ENCODE assay signal across 20 cellular contexts in the genomic region with DNA sequence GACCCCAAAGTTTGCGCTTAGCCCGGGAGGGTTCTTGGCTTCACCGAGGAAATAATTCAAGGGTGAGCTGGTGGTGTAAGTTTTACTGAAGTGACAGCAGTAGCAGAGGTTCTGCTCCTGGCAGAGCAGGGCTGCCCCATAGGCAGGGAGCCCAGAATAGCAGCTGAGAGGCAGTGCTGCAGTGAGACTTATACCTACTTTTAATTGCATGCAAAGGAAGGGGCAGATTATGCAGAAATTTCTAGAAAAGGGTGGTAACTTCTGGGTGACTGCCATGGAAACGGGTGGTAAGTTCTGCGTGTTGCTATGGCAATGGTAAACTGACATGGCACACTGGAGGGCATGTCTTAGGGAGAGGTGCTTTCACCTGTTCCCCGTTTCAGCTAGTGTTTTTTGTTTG. TPM values are rescaled to one million over a fixed set of nuclear protein-coding genes. Genes with fewer than 3 reads are reported as not detected.
A peak's percentile ranks its signal among the peaks of the same experiment; 100 is the strongest.
DNase-seq lines count a peak whose midpoint lies in the region; ATAC-seq and TF ChIP-seq lines count a peak whose summit lies in the region.
"Had no signal": no experiment of that assay in that cellular context is flagged by ENCODE, and none has a peak within 500 bp of the region (broad histone marks: within the 10 kb centered on the region; RNA-seq: fewer than 3 reads in every experiment).

No MANE protein-coding gene starts in this region.

- intact Hi-C loops in activated CD4-positive, alpha-beta memory T cell treated with anti-CD3 and anti-CD28 coated beads for 36 hours (cut with micrococcal nuclease) = no loop called here

- DNase-seq in DMS53 (lab: John Stamatoyannopoulos, UW) (peak; percentile 29), DMS53 treated with DMSO at 0.1 percent for 48 hours (lab: John Stamatoyannopoulos, UW; ENCODE audit: unreplicated experiment) (no peak), GM23338 (ENCODE audit: low spot score) (peak; percentile 29), RPMI8226 (peak; percentile 71), memory B cell (ENCODE audit: low spot score in 2 of 2) (no peak), caudate nucleus (lab: John Stamatoyannopoulos, UW) (no peak)
- DNase-seq in activated CD4-positive, alpha-beta memory T cell treated with anti-CD3 and anti-CD28 coated beads for 36 hours = no peak
- DNase-seq: CD4-positive, CD25-positive, alpha-beta regulatory T cell; CD8-positive, alpha-beta memory T cell; DMS 273 treated with DMSO at 0.1 percent for 48 hours; DND-41; GOT3; HFFc6 had no signal

- H3K36me3 Mint-ChIP-seq in GM23338 (ENCODE audit: low read depth) = no peaks in the 10 kb centered on the region
- H3K36me3 Mint-ChIP-seq in memory B cell = peaks cover 3% of the 10 kb centered on the region
- no peaks in the 10 kb centered on the region for H3K36me3 Mint-ChIP-seq in activated CD4-positive, alpha-beta memory T cell treated with anti-CD3 and anti-CD28 coated beads for 36 hours
- H3K36me3 Mint-ChIP-seq: CD4-positive, CD25-positive, alpha-beta regulatory T cell; CD8-positive, alpha-beta memory T cell had no signal

- H3K27ac Mint-ChIP-seq in GM23338 (no peak overlapping the region), memory B cell (no peak overlapping the region)
- H3K27ac Mint-ChIP-seq in activated CD4-positive, alpha-beta memory T cell treated with anti-CD3 and anti-CD28 coated beads for 36 hours = no peak overlapping the region
- H3K27ac Mint-ChIP-seq: B cell; CD4-positive, CD25-positive, alpha-beta regulatory T cell; HFFc6 had no signal

- H3K9me2 ChIP-seq in GM23338 (ENCODE audit: insufficient read depth) = no peaks in the 10 kb centered on the region

- no peak for TF ChIP-seq CTCF in GM23338 (conservative IDR thresholded peaks at IDR 0.05; ENCODE audit: low read depth in 2 of 2)

- no peaks in the 10 kb centered on the region for H3K79me2 ChIP-seq in GM23338 (replicated peaks; ENCODE audit: insufficient read depth)

- no peaks in the 10 kb centered on the region for H3K4me1 ChIP-seq in GM23338 (ENCODE audit: insufficient read depth)
- H3K4me1 ChIP-seq: BLaER1, HAP-1 had no signal

- H2AFZ ChIP-seq in GM23338 = no peak overlapping the region

- POLR2A ChIA-PET in activated CD4-positive, alpha-beta memory T cell treated with anti-CD3 and anti-CD28 coated beads for 36 hours (lab: Charles Lee) = no interaction called here

- H3K4me3 Mint-ChIP-seq in GM23338 (no peak overlapping the region), memory B cell (no peak overlapping the region)
- no peak overlapping the region for H3K4me3 Mint-ChIP-seq in activated CD4-positive, alpha-beta memory T cell treated with anti-CD3 and anti-CD28 coated beads for 36 hours
- H3K4me3 Mint-ChIP-seq: B cell; CD4-positive, CD25-positive, alpha-beta regulatory T cell; CD8-positive, alpha-beta memory T cell; HFFc6 had no signal

- no peaks in the 10 kb centered on the region for H3K27me3 ChIP-seq in GM23338 (ENCODE audit: insufficient read depth)
- H3K27me3 ChIP-seq: BLaER1 had no signal

- no peak overlapping the region for H3K4me3 ChIP-seq in GM23338
- H3K4me3 ChIP-seq: BLaER1, HAP-1 had no signal

- H3K36me3 ChIP-seq in GM23338 (ENCODE audit: insufficient read depth) = no peaks in the 10 kb centered on the region
- H3K36me3 ChIP-seq: BLaER1, HAP-1 had no signal

- H3K4me1 Mint-ChIP-seq in GM23338 (no peaks in the 10 kb centered on the region), memory B cell (no peaks in the 10 kb centered on the region)
- no peaks in the 10 kb centered on the region for H3K4me1 Mint-ChIP-seq in activated CD4-positive, alpha-beta memory T cell treated with anti-CD3 and anti-CD28 coated beads for 36 hours (ENCODE audit: low read depth)
- H3K4me1 Mint-ChIP-seq: B cell; CD4-positive, CD25-positive, alpha-beta regulatory T cell; CD8-positive, alpha-beta memory T cell had no signal

- H3K4me2 ChIP-seq in GM23338 = no peak overlapping the region
- H3K4me2 ChIP-seq: BLaER1 had no signal

- H4K20me1 ChIP-seq in GM23338 (replicated peaks; ENCODE audit: insufficient read depth) = no peaks in the 10 kb centered on the region
- H4K20me1 ChIP-seq: BLaER1 had no signal

- CTCF ChIA-PET in activated CD4-positive, alpha-beta memory T cell treated with anti-CD3 and anti-CD28 coated beads for 36 hours (lab: Charles Lee) = interaction anchor here (3.5 kb wide), 1 partner anchor 9 kb away, joined by 24 read pairs; no protein-coding TSS in a partner anchor

- H3K9me3 Mint-ChIP-seq in GM23338 = no peaks in the 10 kb centered on the region
- H3K9me3 Mint-ChIP-seq in memory B cell = peaks cover 3% of the 10 kb centered on the region
- H3K9me3 Mint-ChIP-seq in activated CD4-positive, alpha-beta memory T cell treated with anti-CD3 and anti-CD28 coated beads for 36 hours = no peaks in the 10 kb centered on the region
- H3K9me3 Mint-ChIP-seq: CD4-positive, CD25-positive, alpha-beta regulatory T cell; CD8-positive, alpha-beta memory T cell; HFFc6 had no signal

- no peaks in the 10 kb centered on the region for H3F3A ChIP-seq in GM23338 (replicated peaks; ENCODE audit: low read depth)

- peaks cover 6% of the 10 kb centered on the region for H3K27me3 Mint-ChIP-seq in GM23338 (ENCODE audit: insufficient read depth, low read depth, poor library complexity)
- peaks cover 10% of the 10 kb centered on the region for H3K27me3 Mint-ChIP-seq in memory B cell
- peaks cover 7% of the 10 kb centered on the region for H3K27me3 Mint-ChIP-seq in activated CD4-positive, alpha-beta memory T cell treated with anti-CD3 and anti-CD28 coated beads for 36 hours

- ATAC-seq in GM23338 = no peak
- peak; percentile 53 for ATAC-seq in memory B cell (ENCODE audit: low read depth)
- ATAC-seq in HG02852 (IDR thresholded peaks at IDR 0.05; ENCODE audit: unreplicated experiment) = no peak

- H3K27ac ChIP-seq in GM23338 (ENCODE audit: low read depth) (no peak overlapping the region), caudate nucleus (ENCODE audit: low read depth, low read length) (no peak overlapping the region)
- H3K27ac ChIP-seq: 22Rv1, BLaER1, C4-2B had no signal

TF ChIP-seq in GM23338, 12 proteins besides CTCF, POLR2A, EP300 and RAD21 (continues in another document):
- TF ChIP-seq, protein P1, sequence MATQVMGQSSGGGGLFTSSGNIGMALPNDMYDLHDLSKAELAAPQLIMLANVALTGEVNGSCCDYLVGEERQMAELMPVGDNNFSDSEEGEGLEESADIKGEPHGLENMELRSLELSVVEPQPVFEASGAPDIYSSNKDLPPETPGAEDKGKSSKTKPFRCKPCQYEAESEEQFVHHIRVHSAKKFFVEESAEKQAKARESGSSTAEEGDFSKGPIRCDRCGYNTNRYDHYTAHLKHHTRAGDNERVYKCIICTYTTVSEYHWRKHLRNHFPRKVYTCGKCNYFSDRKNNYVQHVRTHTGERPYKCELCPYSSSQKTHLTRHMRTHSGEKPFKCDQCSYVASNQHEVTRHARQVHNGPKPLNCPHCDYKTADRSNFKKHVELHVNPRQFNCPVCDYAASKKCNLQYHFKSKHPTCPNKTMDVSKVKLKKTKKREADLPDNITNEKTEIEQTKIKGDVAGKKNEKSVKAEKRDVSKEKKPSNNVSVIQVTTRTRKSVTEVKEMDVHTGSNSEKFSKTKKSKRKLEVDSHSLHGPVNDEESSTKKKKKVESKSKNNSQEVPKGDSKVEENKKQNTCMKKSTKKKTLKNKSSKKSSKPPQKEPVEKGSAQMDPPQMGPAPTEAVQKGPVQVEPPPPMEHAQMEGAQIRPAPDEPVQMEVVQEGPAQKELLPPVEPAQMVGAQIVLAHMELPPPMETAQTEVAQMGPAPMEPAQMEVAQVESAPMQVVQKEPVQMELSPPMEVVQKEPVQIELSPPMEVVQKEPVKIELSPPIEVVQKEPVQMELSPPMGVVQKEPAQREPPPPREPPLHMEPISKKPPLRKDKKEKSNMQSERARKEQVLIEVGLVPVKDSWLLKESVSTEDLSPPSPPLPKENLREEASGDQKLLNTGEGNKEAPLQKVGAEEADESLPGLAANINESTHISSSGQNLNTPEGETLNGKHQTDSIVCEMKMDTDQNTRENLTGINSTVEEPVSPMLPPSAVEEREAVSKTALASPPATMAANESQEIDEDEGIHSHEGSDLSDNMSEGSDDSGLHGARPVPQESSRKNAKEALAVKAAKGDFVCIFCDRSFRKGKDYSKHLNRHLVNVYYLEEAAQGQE (IDR thresholded peaks at IDR 0.05; ENCODE audit: unreplicated experiment) = no peak
- TF ChIP-seq EZH2phosphoT487 (IDR thresholded peaks at IDR 0.05; ENCODE audit: unreplicated experiment) (no peak), POLR2AphosphoS5 (IDR thresholded peaks at IDR 0.05; ENCODE audit: low read depth) (no peak), CREB1 (CRISPR knock-in tag; IDR thresholded peaks at IDR 0.05; ENCODE audit: low read depth) (no peak), STAT1 (IDR thresholded peaks at IDR 0.05; ENCODE audit: unreplicated experiment) (no peak)
- TF ChIP-seq, protein P2, sequence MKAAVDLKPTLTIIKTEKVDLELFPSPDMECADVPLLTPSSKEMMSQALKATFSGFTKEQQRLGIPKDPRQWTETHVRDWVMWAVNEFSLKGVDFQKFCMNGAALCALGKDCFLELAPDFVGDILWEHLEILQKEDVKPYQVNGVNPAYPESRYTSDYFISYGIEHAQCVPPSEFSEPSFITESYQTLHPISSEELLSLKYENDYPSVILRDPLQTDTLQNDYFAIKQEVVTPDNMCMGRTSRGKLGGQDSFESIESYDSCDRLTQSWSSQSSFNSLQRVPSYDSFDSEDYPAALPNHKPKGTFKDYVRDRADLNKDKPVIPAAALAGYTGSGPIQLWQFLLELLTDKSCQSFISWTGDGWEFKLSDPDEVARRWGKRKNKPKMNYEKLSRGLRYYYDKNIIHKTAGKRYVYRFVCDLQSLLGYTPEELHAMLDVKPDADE (IDR thresholded peaks at IDR 0.05) = no peak

RNA-seq across cellular contexts. Expression of a gene that starts 17.5 kb away (rescaled TPM):
- total RNA-seq in GM23338 (2014; rRNA removed; shearing (Covaris generic)) = 29.9 and 32.2 TPM in 2 replicates
- 6.4 and 10.2 TPM in 2 replicates for polyA plus RNA-seq in GM23338 (2016; fragmentation: Nextera tagmentation; extraction: Ambion mirVana)
- under 1 TPM; 0.17 to 0.31 TPM for total RNA-seq in activated CD4-positive, alpha-beta memory T cell treated with anti-CD3 and anti-CD28 coated beads for 36 hours
- total RNA-seq: CD4-positive, CD25-positive, alpha-beta regulatory T cell; HFFc6 had no signal
- polyA plus RNA-seq: AG04450; CD4-positive, CD25-positive, alpha-beta regulatory T cell had no signal

RNA-seq across cellular contexts. Expression of a gene that starts 42.6 kb away (rescaled TPM):
- 135 and 147 TPM in 2 replicates for total RNA-seq in GM23338 (2014; rRNA removed; shearing (Covaris generic))
- polyA plus RNA-seq in GM23338 (2016; fragmentation: Nextera tagmentation; extraction: Ambion mirVana) = 66.6 and 74.1 TPM in 2 replicates
- 100 to 1,000 TPM; 106 to 121 TPM for total RNA-seq in activated CD4-positive, alpha-beta memory T cell treated with anti-CD3 and anti-CD28 coated beads for 36 hours

RNA-seq across cellular contexts. Expression of a gene that starts 51.2 kb away (rescaled TPM):
- total RNA-seq in GM23338 (2014; rRNA removed; shearing (Covaris generic)) = 65.2 and 69.0 TPM in 2 replicates
- 18.4 and 20.0 TPM in 2 replicates for polyA plus RNA-seq in GM23338 (2016; fragmentation: Nextera tagmentation; extraction: Ambion mirVana)
- 10 to 100 TPM; 50.0 to 52.4 TPM for total RNA-seq in activated CD4-positive, alpha-beta memory T cell treated with anti-CD3 and anti-CD28 coated beads for 36 hours

RNA-seq across cellular contexts. Expression of a gene that starts 51.5 kb away (rescaled TPM):
- total RNA-seq in GM23338 (2014; rRNA removed; shearing (Covaris generic)) = 8.6 and 9.9 TPM in 2 replicates
- polyA plus RNA-seq in GM23338 (2016; fragmentation: Nextera tagmentation; extraction: Ambion mirVana) = 636 and 765 TPM in 2 replicates
- total RNA-seq in activated CD4-positive, alpha-beta memory T cell treated with anti-CD3 and anti-CD28 coated beads for 36 hours = 100 to 1,000 TPM; 106 to 114 TPM

RNA-seq across cellular contexts. Expression of a gene that starts 55.4 kb away (rescaled TPM):
- not detected in 2 replicates for total RNA-seq in GM23338 (2014; rRNA removed; shearing (Covaris generic))
- polyA plus RNA-seq in GM23338 (2016; fragmentation: Nextera tagmentation; extraction: Ambion mirVana) = 0.40 TPM in 1 of 2 replicates, not detected in the other
- under 1 TPM; 0.41 to 0.62 TPM for total RNA-seq in activated CD4-positive, alpha-beta memory T cell treated with anti-CD3 and anti-CD28 coated beads for 36 hours
- total RNA-seq: HFFc6 had no signal
- polyA plus RNA-seq: AG04450; CD8-positive, alpha-beta memory T cell had no signal

Comparison
In these comparisons a context has a peak if more than half of its experiments do, and no peak if none do; other contexts are left out.
1. DNase-seq: peak in DMS53 (single experiment), GM23338 (single experiment) and RPMI8226 (single experiment); none in DMS53 treated with DMSO at 0.1 percent for 48 hours (single experiment), memory B cell (0 of 2), activated CD4-positive, alpha-beta memory T cell treated with anti-CD3 and anti-CD28 coated beads for 36 hours (single experiment) and caudate nucleus (0 of 61).
2. RNA of a gene that starts 17.5 kb away (total RNA-seq): 29.9 to 32.2 TPM in GM23338; 0.17 to 0.31 TPM in activated CD4-positive, alpha-beta memory T cell treated with anti-CD3 and anti-CD28 coated beads for 36 hours; every median in the first group is over 10 times any median in the second.